ENCODE assay signal across 9 cellular contexts in genomic region chr1:161037661-161038522, GRCh38. TPM values are rescaled to one million over a fixed set of nuclear protein-coding genes. Genes with fewer than 3 reads are reported as not detected.
DNase-seq lines count a peak whose midpoint lies in the region; ATAC-seq and TF ChIP-seq lines count a peak whose summit lies in the region.
"Had no signal": no experiment of that assay in that cellular context is flagged by ENCODE, and none has a peak within 500 bp of the region (broad histone marks: within the 10 kb centered on the region; RNA-seq: fewer than 3 reads in every experiment).

No MANE protein-coding gene starts in this region.

- H3K4me2 ChIP-seq in neural cell (ENCODE audit: low read length), result no peak overlapping the region

- no peak overlapping the region for H3K27ac ChIP-seq in neural cell (ENCODE audit: low read length)

- no peak overlapping the region for H3K27ac Mint-ChIP-seq in endothelial cell (ENCODE audit: unreplicated experiment)

- H3K4me3 ChIP-seq in neural cell (ENCODE audit: low read length), result peak overlapping the region; percentile 69

- peak overlapping the region; percentile 74 for H3K4me3 Mint-ChIP-seq in endothelial cell (ENCODE audit: unreplicated experiment)

- no peak for TF ChIP-seq EP300 in neural cell (conservative IDR thresholded peaks at IDR 0.05; ENCODE audit: poor library complexity, severe bottlenecking)

- peaks cover 31% of the 10 kb centered on the region for H3K36me3 Mint-ChIP-seq in endothelial cell (ENCODE audit: low read depth, unreplicated experiment)

- H4K20me1 ChIP-seq in neural cell (ENCODE audit: insufficient read depth), result no peaks in the 10 kb centered on the region

- peaks cover 3% of the 10 kb centered on the region for H3K79me2 ChIP-seq in neural cell (replicated peaks; ENCODE audit: insufficient read depth, low read length)

- peaks cover 3% of the 10 kb centered on the region for H3K27me3 Mint-ChIP-seq in endothelial cell (ENCODE audit: unreplicated experiment)

- peaks cover 12% of the 10 kb centered on the region for H3K4me1 Mint-ChIP-seq in endothelial cell (ENCODE audit: unreplicated experiment)

- H2AFZ ChIP-seq in neural cell (ENCODE audit: low read depth, low read length), result no peak overlapping the region

- H3K9me3 Mint-ChIP-seq in endothelial cell (ENCODE audit: unreplicated experiment), result no peaks in the 10 kb centered on the region

- peaks cover 19% of the 10 kb centered on the region for H3K36me3 ChIP-seq in neural cell (ENCODE audit: insufficient read depth, low read length)

- no peak for ATAC-seq in HG03469 (IDR thresholded peaks at IDR 0.05; ENCODE audit: unreplicated experiment)

- no peaks in the 10 kb centered on the region for H3K27me3 ChIP-seq in neural cell (ENCODE audit: insufficient read depth, low read depth, low read length)

- peak; percentile 33 for DNase-seq in COLO668 (lab: John Stamatoyannopoulos, UW; ENCODE audit: unreplicated experiment)
- DNase-seq in NCI-H2227 treated with DMSO at 0.1 percent for 48 hours (lab: John Stamatoyannopoulos, UW), result peak; percentile 10
- DNase-seq in endothelial cell (ENCODE audit: low spot score), result no peak
- no peak for DNase-seq in stimulated activated CD4-positive, alpha-beta T cell treated with anti-CD3 and anti-CD28 coated beads, Interleukin-12 subunit alpha, Interleukin-12 subunit beta, amount 100 ng/mL, for 4 hours
- no peak for DNase-seq in GDM1 (lab: John Stamatoyannopoulos, UW)
- no peak for DNase-seq in NCI-H526 treated with DMSO at 0.1 percent for 48 hours (lab: John Stamatoyannopoulos, UW)
- DNase-seq: OCI-M1 had no signal

- H3F3A ChIP-seq in neural cell (ENCODE audit: insufficient read depth, low read length, poor library complexity, severe bottlenecking), result peaks cover 5% of the 10 kb centered on the region

- H3K9me3 ChIP-seq in neural cell (ENCODE audit: low read length), result no peaks in the 10 kb centered on the region

- TF ChIP-seq RAD21 in neural cell (conservative IDR thresholded peaks at IDR 0.05), result no peak

- peak overlapping the region; percentile 58 for H3K9ac ChIP-seq in neural cell (ENCODE audit: low read length)

- TF ChIP-seq CTCF in endothelial cell (IDR thresholded peaks at IDR 0.05; ENCODE audit: unreplicated experiment) (no peak), neural cell (IDR thresholded peaks at IDR 0.05; ENCODE audit: poor library complexity, severe bottlenecking) (no peak)

- no peaks in the 10 kb centered on the region for H3K9me2 ChIP-seq in neural cell (ENCODE audit: insufficient read depth, low read length)

TF ChIP-seq in neural cell, 6 proteins besides CTCF, POLR2A, EP300 and RAD21:
- TF ChIP-seq TAF1 (IDR thresholded peaks at IDR 0.05; ENCODE audit: low read depth) (no peak), POLR2AphosphoS5 (IDR thresholded peaks at IDR 0.05) (no peak), MXI1 (conservative IDR thresholded peaks at IDR 0.05; ENCODE audit: poor library complexity, severe bottlenecking) (no peak), SMC3 (conservative IDR thresholded peaks at IDR 0.05; ENCODE audit: poor library complexity) (no peak), EZH2 (IDR thresholded peaks at IDR 0.05; ENCODE audit: borderline replicate concordance, insufficient read depth, low read length, poor library complexity, severe bottlenecking) (no peak)
- TF ChIP-seq, protein P1, sequence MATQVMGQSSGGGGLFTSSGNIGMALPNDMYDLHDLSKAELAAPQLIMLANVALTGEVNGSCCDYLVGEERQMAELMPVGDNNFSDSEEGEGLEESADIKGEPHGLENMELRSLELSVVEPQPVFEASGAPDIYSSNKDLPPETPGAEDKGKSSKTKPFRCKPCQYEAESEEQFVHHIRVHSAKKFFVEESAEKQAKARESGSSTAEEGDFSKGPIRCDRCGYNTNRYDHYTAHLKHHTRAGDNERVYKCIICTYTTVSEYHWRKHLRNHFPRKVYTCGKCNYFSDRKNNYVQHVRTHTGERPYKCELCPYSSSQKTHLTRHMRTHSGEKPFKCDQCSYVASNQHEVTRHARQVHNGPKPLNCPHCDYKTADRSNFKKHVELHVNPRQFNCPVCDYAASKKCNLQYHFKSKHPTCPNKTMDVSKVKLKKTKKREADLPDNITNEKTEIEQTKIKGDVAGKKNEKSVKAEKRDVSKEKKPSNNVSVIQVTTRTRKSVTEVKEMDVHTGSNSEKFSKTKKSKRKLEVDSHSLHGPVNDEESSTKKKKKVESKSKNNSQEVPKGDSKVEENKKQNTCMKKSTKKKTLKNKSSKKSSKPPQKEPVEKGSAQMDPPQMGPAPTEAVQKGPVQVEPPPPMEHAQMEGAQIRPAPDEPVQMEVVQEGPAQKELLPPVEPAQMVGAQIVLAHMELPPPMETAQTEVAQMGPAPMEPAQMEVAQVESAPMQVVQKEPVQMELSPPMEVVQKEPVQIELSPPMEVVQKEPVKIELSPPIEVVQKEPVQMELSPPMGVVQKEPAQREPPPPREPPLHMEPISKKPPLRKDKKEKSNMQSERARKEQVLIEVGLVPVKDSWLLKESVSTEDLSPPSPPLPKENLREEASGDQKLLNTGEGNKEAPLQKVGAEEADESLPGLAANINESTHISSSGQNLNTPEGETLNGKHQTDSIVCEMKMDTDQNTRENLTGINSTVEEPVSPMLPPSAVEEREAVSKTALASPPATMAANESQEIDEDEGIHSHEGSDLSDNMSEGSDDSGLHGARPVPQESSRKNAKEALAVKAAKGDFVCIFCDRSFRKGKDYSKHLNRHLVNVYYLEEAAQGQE (IDR thresholded peaks at IDR 0.05; ENCODE audit: borderline replicate concordance), result no peak

RNA-seq across cellular contexts. Expression of gene TSTD1, which starts 0.9 kb away (rescaled TPM):
- total RNA-seq in endothelial cell (ENCODE audit: unreplicated experiment), result 14.2 TPM
- polyA plus RNA-seq in neural cell, result 59.6 and 63.5 TPM in 2 replicates
- 13.3 and 18.7 TPM in 2 replicates for polyA minus RNA-seq in neural cell

RNA-seq across cellular contexts. Expression of gene USF1, which starts 7.9 kb away (rescaled TPM):
- total RNA-seq in endothelial cell (ENCODE audit: unreplicated experiment), result 121 TPM
- 366 and 457 TPM in 2 replicates for polyA plus RNA-seq in neural cell
- polyA minus RNA-seq in neural cell, result 192 and 210 TPM in 2 replicates

RNA-seq across cellular contexts. Expression of gene F11R, which starts 16.9 kb away (rescaled TPM):
- 361 TPM for total RNA-seq in endothelial cell (ENCODE audit: unreplicated experiment)
- 4.3 and 7.3 TPM in 2 replicates for polyA plus RNA-seq in neural cell
- polyA minus RNA-seq in neural cell, result 4.6 and 8.1 TPM in 2 replicates

RNA-seq across cellular contexts. Expression of gene ARHGAP30, which starts 31.8 kb away (rescaled TPM):
- total RNA-seq in endothelial cell (ENCODE audit: unreplicated experiment), result 0.23 TPM
- polyA plus RNA-seq in neural cell, result not detected in 2 replicates
- polyA minus RNA-seq in neural cell, result not detected in 2 replicates

RNA-seq across cellular contexts. Expression of gene NECTIN4, which starts 51.5 kb away (rescaled TPM):
- 0.13 TPM for total RNA-seq in endothelial cell (ENCODE audit: unreplicated experiment)
- polyA plus RNA-seq in neural cell, result not detected in 2 replicates
- polyA minus RNA-seq in neural cell, result not detected in 2 replicates

Comparison
In these comparisons a context has a peak if more than half of its experiments do, and no peak if none do; other contexts are left out.
1. DNase-seq: peak in COLO668 (single experiment) and NCI-H2227 treated with DMSO at 0.1 percent for 48 hours (single experiment); none in endothelial cell (single experiment), stimulated activated CD4-positive, alpha-beta T cell treated with anti-CD3 and anti-CD28 coated beads, Interleukin-12 subunit alpha, Interleukin-12 subunit beta, amount 100 ng/mL, for 4 hours (single experiment), GDM1 (single experiment) and NCI-H526 treated with DMSO at 0.1 percent for 48 hours (single experiment).